Comparison of ENCODE assay signal across 26 cellular contexts in genomic region chr19:44664976-44665375, GRCh38. TPM values are rescaled to one million over a fixed set of nuclear protein-coding genes. Genes with fewer than 3 reads are reported as not detected.
DNase-seq lines count a peak whose midpoint lies in the region; ATAC-seq, FAIRE-seq and TF ChIP-seq lines count a peak whose summit lies in the region.
"Had no signal": no experiment of that assay in that cellular context is flagged by ENCODE, and none has a peak within 500 bp of the region (broad histone marks: within the 10 kb centered on the region; RNA-seq: fewer than 3 reads in every experiment).

No MANE protein-coding gene starts in this region.

- no peak for DNase-seq in A549 (ENCODE audit: low read depth in 1 of 2, low spot score in 1 of 2)
- DNase-seq in Karpas-422: peak; percentile 16
- no peak for DNase-seq in HepG2 (ENCODE audit: low spot score)
- no peak for DNase-seq in progenitor cell of endocrine pancreas (ENCODE audit: low spot score, unreplicated experiment)
- DNase-seq in upper lobe of right lung: no peak
- DNase-seq in suprapubic skin (ENCODE audit: low spot score in 2 of 2): no peak
- DNase-seq in sigmoid colon: no peak
- DNase-seq: ACHN; BE2C; C1 segment of cervical spinal cord; CD4-positive, alpha-beta memory T cell; CD4-positive, CD25-positive, alpha-beta regulatory T cell; COR-L47; DMS79 treated with DMSO at 0.1 percent for 48 hours; GF-D8 had no signal

- peak overlapping the region; percentile 33 for H3K27ac Mint-ChIP-seq in progenitor cell of endocrine pancreas
- H3K27ac Mint-ChIP-seq: CD14-positive monocyte; CD4-positive, alpha-beta memory T cell; CD4-positive, CD25-positive, alpha-beta regulatory T cell; CD8-positive, alpha-beta memory T cell had no signal

- H3K9ac ChIP-seq in Karpas-422 (ENCODE audit: low read length) (no peak overlapping the region), HepG2 (ENCODE audit: insufficient read depth, low read depth, low read length) (no peak overlapping the region)
- H3K9ac ChIP-seq: BLaER1 had no signal

- H3K9me3 Mint-ChIP-seq in progenitor cell of endocrine pancreas (ENCODE audit: low read depth): no peaks in the 10 kb centered on the region
- H3K9me3 Mint-ChIP-seq: CD14-positive monocyte; CD4-positive, alpha-beta memory T cell; CD4-positive, CD25-positive, alpha-beta regulatory T cell; CD8-positive, alpha-beta memory T cell had no signal

- H3K4me3 ChIP-seq in A549 (no peak overlapping the region), Karpas-422 (ENCODE audit: low read length) (no peak overlapping the region), HepG2 (replicated peaks in 1 of 3; ENCODE audit: insufficient read depth in 1 of 3, low read depth in 2 of 3, low read length in 3 of 3) (no peak overlapping the region), upper lobe of right lung (no peak overlapping the region), suprapubic skin (no peak overlapping the region), sigmoid colon (no peak overlapping the region)
- H3K4me3 ChIP-seq: BLaER1 had no signal

- TF ChIP-seq RAD21 in A549 (conservative IDR thresholded peaks at IDR 0.05 in 1 of 2, IDR thresholded peaks at IDR 0.05 in 1 of 2): no peak
- no peak for TF ChIP-seq RAD21 in HepG2 (CRISPR knock-in tag; IDR thresholded peaks at IDR 0.05)

- H3K4me2 ChIP-seq in A549 (no peak overlapping the region), Karpas-422 (ENCODE audit: low read depth, low read length, poor library complexity, severe bottlenecking) (no peak overlapping the region), HepG2 (ENCODE audit: low read depth, low read length) (no peak overlapping the region)
- H3K4me2 ChIP-seq: BLaER1 had no signal

- H3K4me1 ChIP-seq in A549: peaks cover 20% of the 10 kb centered on the region; the same call in 1 of the 3 replicates
- no peaks in the 10 kb centered on the region for H3K4me1 ChIP-seq in Karpas-422 (ENCODE audit: low read length)
- H3K4me1 ChIP-seq in HepG2 (ENCODE audit: insufficient read depth, low read length): peaks cover 7% of the 10 kb centered on the region
- no peaks in the 10 kb centered on the region for H3K4me1 ChIP-seq in upper lobe of right lung
- H3K4me1 ChIP-seq in suprapubic skin: peaks cover 16% of the 10 kb centered on the region
- no peaks in the 10 kb centered on the region for H3K4me1 ChIP-seq in sigmoid colon
- H3K4me1 ChIP-seq: BE2C, BLaER1 had no signal

- TF ChIP-seq CTCF in A549 (IDR thresholded peaks at IDR 0.05): no peak
- no peak for TF ChIP-seq CTCF in HepG2 (CRISPR knock-in tag; IDR thresholded peaks at IDR 0.05)
- TF ChIP-seq CTCF in progenitor cell of endocrine pancreas (IDR thresholded peaks at IDR 0.05; ENCODE audit: unreplicated experiment): no peak
- no peak for TF ChIP-seq CTCF in upper lobe of right lung (IDR thresholded peaks at IDR 0.05)
- no peak for TF ChIP-seq CTCF in suprapubic skin (IDR thresholded peaks at IDR 0.05)
- TF ChIP-seq CTCF in sigmoid colon (IDR thresholded peaks at IDR 0.05): no peak

- TF ChIP-seq POLR2A in A549 (IDR thresholded peaks at IDR 0.05; ENCODE audit: low read length) (no peak), HepG2 (IDR thresholded peaks at IDR 0.05; ENCODE audit: insufficient read depth in 1 of 2, low read depth in 2 of 2, low read length in 2 of 2) (no peak), suprapubic skin (IDR thresholded peaks at IDR 0.05) (no peak), sigmoid colon (IDR thresholded peaks at IDR 0.05) (no peak)

- no peaks in the 10 kb centered on the region for H3K27me3 Mint-ChIP-seq in progenitor cell of endocrine pancreas
- H3K27me3 Mint-ChIP-seq: CD4-positive, alpha-beta memory T cell; CD4-positive, CD25-positive, alpha-beta regulatory T cell had no signal

- H3K4me3 Mint-ChIP-seq in progenitor cell of endocrine pancreas (ENCODE audit: low read depth): no peak overlapping the region
- H3K4me3 Mint-ChIP-seq: CD14-positive monocyte; CD4-positive, alpha-beta memory T cell; CD4-positive, CD25-positive, alpha-beta regulatory T cell; CD8-positive, alpha-beta memory T cell had no signal

- intact Hi-C loops in HepG2 (cut with micrococcal nuclease; ENCODE audit: unreplicated experiment) (no loop called here), upper lobe of right lung (cut with DNase I) (no loop called here), sigmoid colon (cut with DNase I) (no loop called here)

- no peaks in the 10 kb centered on the region for H3K4me1 Mint-ChIP-seq in progenitor cell of endocrine pancreas (ENCODE audit: low read depth)
- H3K4me1 Mint-ChIP-seq: CD14-positive monocyte; CD4-positive, alpha-beta memory T cell; CD4-positive, CD25-positive, alpha-beta regulatory T cell; CD8-positive, alpha-beta memory T cell had no signal

- in situ Hi-C loops in HepG2 (cut with HindIII; ENCODE audit: extremely low pct_ligation_motif_present, low pct_unique_long_range_greater_than_20kb): no loop called here

- H3K79me2 ChIP-seq in Karpas-422 (ENCODE audit: low read length) (no peaks in the 10 kb centered on the region), HepG2 (ENCODE audit: insufficient read depth, low read length) (no peaks in the 10 kb centered on the region)

- no TSS peak for BruUV-seq in HepG2 (replicated peaks; lab: Mats Ljungman, UMichigan)

- H3K27ac ChIP-seq in A549: no peak overlapping the region
- no peak overlapping the region for H3K27ac ChIP-seq in Karpas-422 (ENCODE audit: low read length)
- H3K27ac ChIP-seq in HepG2 (ENCODE audit: extremely low read length, insufficient read depth, low read length): no peak overlapping the region
- no peak overlapping the region for H3K27ac ChIP-seq in upper lobe of right lung
- H3K27ac ChIP-seq in suprapubic skin: no peak overlapping the region
- no peak overlapping the region for H3K27ac ChIP-seq in sigmoid colon
- H3K27ac ChIP-seq: BLaER1 had no signal

- H4K20me1 ChIP-seq in Karpas-422 (ENCODE audit: insufficient read depth, low read depth, low read length) (no peaks in the 10 kb centered on the region), HepG2 (ENCODE audit: insufficient read depth, low read length) (0 out of 2 replicates have a peak, but pooled peaks cover 1% of the 10 kb centered on the region)
- H4K20me1 ChIP-seq: BLaER1 had no signal

- POLR2A ChIA-PET in A549 (lab: Yijun Ruan, JAX): no interaction called here
- POLR2A ChIA-PET in HepG2 (lab: Yijun Ruan, JAX): no interaction called here

- 89% methylated on average over 10 of the region's 10 CpGs for WGBS in A549 (ENCODE audit: missing lambda C conversion rate)
- 97% methylated on average over 10 of the region's 10 CpGs for WGBS in HepG2 (ENCODE audit: low lambda C conversion rate)
- 89% methylated on average over 10 of the region's 10 CpGs for WGBS in suprapubic skin
- WGBS in sigmoid colon, 2 donors: 94 to 97% methylated on average over 10 of the region's 10 CpGs

- H3K9me3 ChIP-seq in A549 (no peaks in the 10 kb centered on the region), Karpas-422 (ENCODE audit: low read length) (no peaks in the 10 kb centered on the region), HepG2 (ENCODE audit: low read length) (no peaks in the 10 kb centered on the region), upper lobe of right lung (no peaks in the 10 kb centered on the region), suprapubic skin (no peaks in the 10 kb centered on the region), sigmoid colon (no peaks in the 10 kb centered on the region)
- H3K9me3 ChIP-seq: BE2C, BLaER1 had no signal

- ATAC-seq in A549 (no peak), HepG2 (no peak), upper lobe of right lung (no peak), GM21367 (IDR thresholded peaks at IDR 0.05; ENCODE audit: unreplicated experiment) (no peak)

- TF ChIP-seq EP300 in A549 (IDR thresholded peaks at IDR 0.05) (no peak), HepG2 (IDR thresholded peaks at IDR 0.05; ENCODE audit: low read depth in 2 of 2, low read length in 2 of 2) (no peak), HepG2 (CRISPR knock-in tag; IDR thresholded peaks at IDR 0.05; ENCODE audit: borderline replicate concordance) (no peak), suprapubic skin (IDR thresholded peaks at IDR 0.05) (no peak), sigmoid colon (IDR thresholded peaks at IDR 0.05) (no peak)

- H3K36me3 Mint-ChIP-seq in progenitor cell of endocrine pancreas (ENCODE audit: insufficient read depth): peaks cover 16% of the 10 kb centered on the region
- H3K36me3 Mint-ChIP-seq: CD4-positive, alpha-beta memory T cell; CD4-positive, CD25-positive, alpha-beta regulatory T cell; CD8-positive, alpha-beta memory T cell had no signal

- H3K36me3 ChIP-seq in Karpas-422 (ENCODE audit: insufficient read depth, low read length): no peaks in the 10 kb centered on the region
- H3K36me3 ChIP-seq in HepG2 (replicated peaks in 1 of 2; ENCODE audit: control insufficient read depth in 1 of 2, insufficient read depth in 2 of 2, low read length in 2 of 2): peaks cover 20 to 35% of the 10 kb centered on the region in 2 experiments
- H3K36me3 ChIP-seq in upper lobe of right lung: peaks cover 36% of the 10 kb centered on the region
- H3K36me3 ChIP-seq in suprapubic skin: peaks cover 25% of the 10 kb centered on the region
- H3K36me3 ChIP-seq in sigmoid colon: peaks cover 0 to 35% (median 10%) of the 10 kb centered on the region in 4 donors

- H3K27me3 ChIP-seq in Karpas-422 (ENCODE audit: low read length) (no peaks in the 10 kb centered on the region), HepG2 (ENCODE audit: control insufficient read depth in 1 of 2, insufficient read depth in 2 of 2, low read length in 2 of 2) (no peaks in the 10 kb centered on the region), upper lobe of right lung (no peaks in the 10 kb centered on the region), suprapubic skin (no peaks in the 10 kb centered on the region), sigmoid colon (no peaks in the 10 kb centered on the region)
- H3K27me3 ChIP-seq: BE2C, BLaER1 had no signal

- FAIRE-seq in A549 (lab: Jason Lieb, UNC) (no peak), HepG2 (lab: Jason Lieb, UNC) (no peak)
- FAIRE-seq: D721Med, G401.6, GM12891, GM19239 had no signal

- CTCF ChIA-PET in A549 (lab: Yijun Ruan, JAX): interaction anchor here (1.0 to 13.8 kb wide), 5 partner anchors 11 to 106 kb away, joined by 3 to 180 read pairs (median 24); partner anchors contain the start of gene CEACAM19
- CTCF ChIA-PET in HepG2 (lab: Yijun Ruan, JAX; ENCODE audit: low intra/inter-chr PET ratio, low total read pairs): no interaction called here

- H3K9me2 ChIP-seq in Karpas-422 (replicated peaks; ENCODE audit: insufficient read depth, low read length): no peaks in the 10 kb centered on the region

- no peak overlapping the region for H2AFZ ChIP-seq in Karpas-422 (ENCODE audit: low read length)
- no peak overlapping the region for H2AFZ ChIP-seq in HepG2 (ENCODE audit: low read length)

RNA-seq across cellular contexts. Expression of gene CEACAM19, which starts 6.3 kb away (rescaled TPM):
- polyA plus RNA-seq in A549 (2011; rRNA removed) (8.2 and 13.7 TPM in 2 replicates), A549 (2017; fragmentation: RNase III; extraction: RNeasy Plus Mini Kit Qiagen cat#74134 plus additional on column Dnase treatment) (7.2 to 10.3 TPM (median 9.7 TPM) in 3 replicates), HepG2 (2011; rRNA removed) (4.0 and 6.3 TPM in 2 replicates), sigmoid colon (1 to 10 TPM in 1 of 3 donors, under 1 TPM in 2; 0.60 to 4.9 (median 0.69) TPM)
- 10.0 and 12.3 TPM in 2 replicates for polyA plus RNA-seq in A549 (2012; cell fraction: cytosol; rRNA removed)
- polyA plus RNA-seq in A549 (2012; cell fraction: nucleus; rRNA removed): 75.3 and 87.9 TPM in 2 replicates
- polyA minus RNA-seq in A549 (2011; rRNA and poly(A)+ RNA removed): 13.7 and 14.9 TPM in 2 replicates
- total RNA-seq in Karpas-422 (2014; rRNA removed; shearing (Covaris generic); ENCODE audit: low replicate concordance): not detected in 2 replicates
- total RNA-seq in HepG2 (2016; rRNA removed; fragmentation: Illumina TruSeq; extraction: Trizol) (0.66 and 1.3 TPM in 2 replicates), progenitor cell of endocrine pancreas (25.8 and 29.8 TPM in 2 replicates), upper lobe of right lung (7.6 TPM), suprapubic skin (10 to 100 TPM in 1 of 4 donors, 1 to 10 TPM in 3; 5.7 to 11.7 (median 8.4) TPM), sigmoid colon (1 to 10 TPM; 1.3 to 5.3 (median 2.6) TPM)
- total RNA-seq in HepG2 (2016; cell fraction: cytosol; rRNA removed; fragmentation: Illumina TruSeq; extraction: Trizol; ENCODE audit: low read depth): 0.18 and 0.30 TPM in 2 replicates
- 0.22 and 1.3 TPM in 2 replicates for total RNA-seq in HepG2 (2016; cell fraction: insoluble cytoplasmic fraction; rRNA removed; fragmentation: Illumina TruSeq; extraction: Trizol)
- 0.38 and 0.65 TPM in 2 replicates for total RNA-seq in HepG2 (2016; cell fraction: membrane; rRNA removed; fragmentation: Illumina TruSeq; extraction: Trizol)
- total RNA-seq in HepG2 (2016; cell fraction: nucleus; rRNA removed; fragmentation: Illumina TruSeq; extraction: Trizol): 2.7 and 2.8 TPM in 2 replicates
- 1.3 and 1.5 TPM in 2 replicates for polyA plus RNA-seq in HepG2 (2011; cell fraction: cytosol; rRNA removed)
- polyA plus RNA-seq in HepG2 (2011; cell fraction: nucleus; rRNA removed): 16.3 and 18.1 TPM in 2 replicates
- 4.6 and 6.9 TPM in 2 replicates for polyA plus RNA-seq in HepG2 (2012)
- polyA plus RNA-seq in HepG2 (2016; cell fraction: cytosol; fragmentation: Illumina TruSeq; extraction: Trizol; ENCODE audit: low read depth): 0.32 and 0.38 TPM in 2 replicates
- polyA plus RNA-seq in HepG2 (2016; cell fraction: insoluble cytoplasmic fraction; fragmentation: Illumina TruSeq; extraction: Trizol; ENCODE audit: low read depth): 0.47 and 0.99 TPM in 2 replicates
- 0.88 and 0.98 TPM in 2 replicates for polyA plus RNA-seq in HepG2 (2016; cell fraction: membrane; fragmentation: Illumina TruSeq; extraction: Trizol; ENCODE audit: low read depth)
- polyA plus RNA-seq in HepG2 (2016; cell fraction: nucleus; fragmentation: Illumina TruSeq; extraction: Trizol; ENCODE audit: insufficient read depth, low read depth): 11.9 and 13.8 TPM in 2 replicates
- 6.6 and 9.0 TPM in 2 replicates for polyA minus RNA-seq in HepG2 (2011; rRNA and poly(A)+ RNA removed; ENCODE audit: low replicate concordance)
- 0.59 and 0.88 TPM in 2 replicates for polyA minus RNA-seq in HepG2 (2011; cell fraction: cytosol; rRNA and poly(A)+ RNA removed)
- polyA minus RNA-seq in HepG2 (2011; cell fraction: nucleus; rRNA and poly(A)+ RNA removed): 11.7 and 11.8 TPM in 2 replicates
- total RNA-seq: A172; CD4-positive, CD25-positive, alpha-beta regulatory T cell had no signal
- polyA plus RNA-seq: CD14-positive monocyte; CD4-positive, alpha-beta memory T cell; CD4-positive, CD25-positive, alpha-beta regulatory T cell; CD8-positive, alpha-beta memory T cell had no signal

RNA-seq across cellular contexts. Expression of gene PVR, which starts 21.3 kb away (rescaled TPM):
- polyA plus RNA-seq in A549 (2011; rRNA removed) (108 and 110 TPM in 2 replicates), A549 (2017; fragmentation: RNase III; extraction: RNeasy Plus Mini Kit Qiagen cat#74134 plus additional on column Dnase treatment) (86.2 to 98.1 TPM (median 90.3 TPM) in 3 replicates), HepG2 (2011; rRNA removed) (46.6 and 59.5 TPM in 2 replicates), sigmoid colon (10 to 100 TPM in 1 of 3 donors, 1 to 10 TPM in 2; 3.0 to 19.7 (median 4.6) TPM)
- 103 and 142 TPM in 2 replicates for polyA plus RNA-seq in A549 (2012; cell fraction: cytosol; rRNA removed)
- polyA plus RNA-seq in A549 (2012; cell fraction: nucleus; rRNA removed): 163 and 226 TPM in 2 replicates
- polyA minus RNA-seq in A549 (2011; rRNA and poly(A)+ RNA removed): 145 and 164 TPM in 2 replicates
- not detected in 2 replicates for total RNA-seq in Karpas-422 (2014; rRNA removed; shearing (Covaris generic); ENCODE audit: low replicate concordance)
- total RNA-seq in HepG2 (2016; rRNA removed; fragmentation: Illumina TruSeq; extraction: Trizol) (18.4 and 43.4 TPM in 2 replicates), progenitor cell of endocrine pancreas (61.2 and 64.3 TPM in 2 replicates), upper lobe of right lung (40.8 TPM), suprapubic skin (10 to 100 TPM; 14.0 to 24.6 (median 15.5) TPM), sigmoid colon (10 to 100 TPM in 3 of 4 donors, 1 to 10 TPM in 1; 7.8 to 39.4 (median 14.6) TPM)
- total RNA-seq in HepG2 (2016; cell fraction: cytosol; rRNA removed; fragmentation: Illumina TruSeq; extraction: Trizol; ENCODE audit: low read depth): 5.4 and 5.5 TPM in 2 replicates
- 16.1 and 39.6 TPM in 2 replicates for total RNA-seq in HepG2 (2016; cell fraction: insoluble cytoplasmic fraction; rRNA removed; fragmentation: Illumina TruSeq; extraction: Trizol)
- 18.0 and 18.1 TPM in 2 replicates for total RNA-seq in HepG2 (2016; cell fraction: membrane; rRNA removed; fragmentation: Illumina TruSeq; extraction: Trizol)
- total RNA-seq in HepG2 (2016; cell fraction: nucleus; rRNA removed; fragmentation: Illumina TruSeq; extraction: Trizol): 37.4 and 45.5 TPM in 2 replicates
- 53.0 and 55.6 TPM in 2 replicates for polyA plus RNA-seq in HepG2 (2011; cell fraction: cytosol; rRNA removed)
- 60.5 and 72.7 TPM in 2 replicates for polyA plus RNA-seq in HepG2 (2011; cell fraction: nucleus; rRNA removed)
- 26.0 and 35.8 TPM in 2 replicates for polyA plus RNA-seq in HepG2 (2012)
- polyA plus RNA-seq in HepG2 (2016; cell fraction: cytosol; fragmentation: Illumina TruSeq; extraction: Trizol; ENCODE audit: low read depth): 4.1 and 4.5 TPM in 2 replicates
- 14.1 and 16.5 TPM in 2 replicates for polyA plus RNA-seq in HepG2 (2016; cell fraction: insoluble cytoplasmic fraction; fragmentation: Illumina TruSeq; extraction: Trizol; ENCODE audit: low read depth)
- polyA plus RNA-seq in HepG2 (2016; cell fraction: membrane; fragmentation: Illumina TruSeq; extraction: Trizol; ENCODE audit: low read depth): 9.4 and 9.9 TPM in 2 replicates
- 59.3 and 60.4 TPM in 2 replicates for polyA plus RNA-seq in HepG2 (2016; cell fraction: nucleus; fragmentation: Illumina TruSeq; extraction: Trizol; ENCODE audit: insufficient read depth, low read depth)
- polyA minus RNA-seq in HepG2 (2011; rRNA and poly(A)+ RNA removed; ENCODE audit: low replicate concordance): 69.1 and 105 TPM in 2 replicates
- 34.7 and 43.2 TPM in 2 replicates for polyA minus RNA-seq in HepG2 (2011; cell fraction: cytosol; rRNA and poly(A)+ RNA removed)
- 56.0 and 67.4 TPM in 2 replicates for polyA minus RNA-seq in HepG2 (2011; cell fraction: nucleus; rRNA and poly(A)+ RNA removed)

RNA-seq across cellular contexts. Expression of gene CEACAM16, which starts 34.0 kb away (rescaled TPM):
- not detected in 2 replicates for polyA plus RNA-seq in A549 (2011; rRNA removed)
- 0.03 TPM in 1 of 2 replicates, not detected in the other for polyA plus RNA-seq in A549 (2012; cell fraction: cytosol; rRNA removed)
- polyA plus RNA-seq in A549 (2012; cell fraction: nucleus; rRNA removed): 0.34 and 0.50 TPM in 2 replicates
- polyA plus RNA-seq in A549 (2017; fragmentation: RNase III; extraction: RNeasy Plus Mini Kit Qiagen cat#74134 plus additional on column Dnase treatment): 0.08 to 0.11 TPM in 2 of 3 replicates, not detected in the other
- polyA minus RNA-seq in A549 (2011; rRNA and poly(A)+ RNA removed): 0.34 and 0.58 TPM in 2 replicates
- not detected in 2 replicates for total RNA-seq in Karpas-422 (2014; rRNA removed; shearing (Covaris generic); ENCODE audit: low replicate concordance)
- total RNA-seq in HepG2 (2016; rRNA removed; fragmentation: Illumina TruSeq; extraction: Trizol): not detected in 2 replicates
- total RNA-seq in HepG2 (2016; cell fraction: cytosol; rRNA removed; fragmentation: Illumina TruSeq; extraction: Trizol; ENCODE audit: low read depth): not detected in 2 replicates
- not detected in 2 replicates for total RNA-seq in HepG2 (2016; cell fraction: insoluble cytoplasmic fraction; rRNA removed; fragmentation: Illumina TruSeq; extraction: Trizol)
- total RNA-seq in HepG2 (2016; cell fraction: membrane; rRNA removed; fragmentation: Illumina TruSeq; extraction: Trizol): not detected in 2 replicates
- total RNA-seq in HepG2 (2016; cell fraction: nucleus; rRNA removed; fragmentation: Illumina TruSeq; extraction: Trizol): not detected in 2 replicates
- polyA plus RNA-seq in HepG2 (2011; rRNA removed): not detected in 2 replicates
- polyA plus RNA-seq in HepG2 (2011; cell fraction: cytosol; rRNA removed): not detected in 2 replicates
- polyA plus RNA-seq in HepG2 (2011; cell fraction: nucleus; rRNA removed): not detected in 2 replicates
- polyA plus RNA-seq in HepG2 (2012): not detected in 2 replicates
- polyA plus RNA-seq in HepG2 (2016; cell fraction: cytosol; fragmentation: Illumina TruSeq; extraction: Trizol; ENCODE audit: low read depth): not detected in 2 replicates
- not detected in 2 replicates for polyA plus RNA-seq in HepG2 (2016; cell fraction: insoluble cytoplasmic fraction; fragmentation: Illumina TruSeq; extraction: Trizol; ENCODE audit: low read depth)
- not detected in 2 replicates for polyA plus RNA-seq in HepG2 (2016; cell fraction: membrane; fragmentation: Illumina TruSeq; extraction: Trizol; ENCODE audit: low read depth)
- not detected in 2 replicates for polyA plus RNA-seq in HepG2 (2016; cell fraction: nucleus; fragmentation: Illumina TruSeq; extraction: Trizol; ENCODE audit: insufficient read depth, low read depth)
- not detected in 2 replicates for polyA minus RNA-seq in HepG2 (2011; rRNA and poly(A)+ RNA removed; ENCODE audit: low replicate concordance)
- polyA minus RNA-seq in HepG2 (2011; cell fraction: cytosol; rRNA and poly(A)+ RNA removed): not detected in 2 replicates
- not detected in 2 replicates for polyA minus RNA-seq in HepG2 (2011; cell fraction: nucleus; rRNA and poly(A)+ RNA removed)
- total RNA-seq in progenitor cell of endocrine pancreas: not detected in 2 replicates
- not detected for total RNA-seq in upper lobe of right lung
- not detected for total RNA-seq in suprapubic skin
- total RNA-seq in sigmoid colon: not detected
- not detected for polyA plus RNA-seq in sigmoid colon
- total RNA-seq: A172; A673; CD4-positive, alpha-beta memory T cell; CD4-positive, CD25-positive, alpha-beta regulatory T cell; CD8-positive, alpha-beta memory T cell had no signal
- polyA plus RNA-seq: AG04450; CD14-positive monocyte; CD4-positive, alpha-beta memory T cell; CD4-positive, CD25-positive, alpha-beta regulatory T cell; CD8-positive, alpha-beta memory T cell had no signal

RNA-seq across cellular contexts. Expression of gene IGSF23, which starts 51.6 kb away (rescaled TPM):
- polyA plus RNA-seq in A549 (2011; rRNA removed) (0.14 and 0.29 TPM in 2 replicates), A549 (2017; fragmentation: RNase III; extraction: RNeasy Plus Mini Kit Qiagen cat#74134 plus additional on column Dnase treatment) (0.35 to 0.45 TPM (median 0.42 TPM) in 3 replicates), HepG2 (2011; rRNA removed) (8.8 and 13.2 TPM in 2 replicates), sigmoid colon (not detected)
- 0.29 TPM in 2 replicates for polyA plus RNA-seq in A549 (2012; cell fraction: cytosol; rRNA removed)
- polyA plus RNA-seq in A549 (2012; cell fraction: nucleus; rRNA removed): 0.18 and 0.20 TPM in 2 replicates
- not detected in 2 replicates for polyA minus RNA-seq in A549 (2011; rRNA and poly(A)+ RNA removed)
- not detected in 2 replicates for total RNA-seq in Karpas-422 (2014; rRNA removed; shearing (Covaris generic); ENCODE audit: low replicate concordance)
- total RNA-seq in HepG2 (2016; rRNA removed; fragmentation: Illumina TruSeq; extraction: Trizol) (2.3 and 3.4 TPM in 2 replicates), progenitor cell of endocrine pancreas (0.67 and 1.7 TPM in 2 replicates), upper lobe of right lung (not detected), suprapubic skin (not detected), sigmoid colon (not detected)
- 2.7 and 3.5 TPM in 2 replicates for total RNA-seq in HepG2 (2016; cell fraction: cytosol; rRNA removed; fragmentation: Illumina TruSeq; extraction: Trizol; ENCODE audit: low read depth)
- total RNA-seq in HepG2 (2016; cell fraction: insoluble cytoplasmic fraction; rRNA removed; fragmentation: Illumina TruSeq; extraction: Trizol): 2.3 and 3.6 TPM in 2 replicates
- 3.3 and 4.5 TPM in 2 replicates for total RNA-seq in HepG2 (2016; cell fraction: membrane; rRNA removed; fragmentation: Illumina TruSeq; extraction: Trizol)
- total RNA-seq in HepG2 (2016; cell fraction: nucleus; rRNA removed; fragmentation: Illumina TruSeq; extraction: Trizol): 2.9 and 3.3 TPM in 2 replicates
- polyA plus RNA-seq in HepG2 (2011; cell fraction: cytosol; rRNA removed): 4.8 and 4.9 TPM in 2 replicates
- 2.1 and 7.8 TPM in 2 replicates for polyA plus RNA-seq in HepG2 (2011; cell fraction: nucleus; rRNA removed)
- polyA plus RNA-seq in HepG2 (2012): 6.8 and 14.5 TPM in 2 replicates
- polyA plus RNA-seq in HepG2 (2016; cell fraction: cytosol; fragmentation: Illumina TruSeq; extraction: Trizol; ENCODE audit: low read depth): 2.5 and 3.3 TPM in 2 replicates
- polyA plus RNA-seq in HepG2 (2016; cell fraction: insoluble cytoplasmic fraction; fragmentation: Illumina TruSeq; extraction: Trizol; ENCODE audit: low read depth): 1.6 and 3.8 TPM in 2 replicates
- polyA plus RNA-seq in HepG2 (2016; cell fraction: membrane; fragmentation: Illumina TruSeq; extraction: Trizol; ENCODE audit: low read depth): 3.3 and 3.9 TPM in 2 replicates
- polyA plus RNA-seq in HepG2 (2016; cell fraction: nucleus; fragmentation: Illumina TruSeq; extraction: Trizol; ENCODE audit: insufficient read depth, low read depth): 2.7 and 4.2 TPM in 2 replicates
- 23.1 TPM in 1 of 2 replicates, not detected in the other for polyA minus RNA-seq in HepG2 (2011; rRNA and poly(A)+ RNA removed; ENCODE audit: low replicate concordance)
- polyA minus RNA-seq in HepG2 (2011; cell fraction: cytosol; rRNA and poly(A)+ RNA removed): 0.99 and 1.8 TPM in 2 replicates
- polyA minus RNA-seq in HepG2 (2011; cell fraction: nucleus; rRNA and poly(A)+ RNA removed): 3.9 and 9.3 TPM in 2 replicates
- total RNA-seq: A172; A673; CD4-positive, alpha-beta memory T cell; CD4-positive, CD25-positive, alpha-beta regulatory T cell; CD8-positive, alpha-beta memory T cell had no signal
- polyA plus RNA-seq: CD4-positive, alpha-beta memory T cell; CD4-positive, CD25-positive, alpha-beta regulatory T cell; CD8-positive, alpha-beta memory T cell had no signal
